10 cellular contexts compared by ENCODE assay signal in genomic region chr18:48529796-48530195, GRCh38. TPM values are rescaled to one million over a fixed set of nuclear protein-coding genes. Genes with fewer than 3 reads are reported as not detected.
DNase-seq lines count a peak whose midpoint lies in the region; ATAC-seq and TF ChIP-seq lines count a peak whose summit lies in the region.
"Had no signal": no experiment of that assay in that cellular context is flagged by ENCODE, and none has a peak within 500 bp of the region (broad histone marks: within the 10 kb centered on the region; RNA-seq: fewer than 3 reads in every experiment).

No MANE protein-coding gene starts in this region.

- DNase-seq in AG09319 (ENCODE audit: extremely low read depth, low read depth) = peak; percentile 49
- DNase-seq in KBM-7 = peak; percentile 28
- peak; percentile 46 to 82 for DNase-seq in cardiac fibroblast (ENCODE audit: low read depth in 2 of 2)
- DNase-seq in kidney epithelial cell (ENCODE audit: low read depth) = peak; percentile 91
- DNase-seq: cortex of kidney had no signal

- ATAC-seq in HG03097 (IDR thresholded peaks at IDR 0.05; ENCODE audit: low FRiP score, unreplicated experiment) (no peak), HG03025 (IDR thresholded peaks at IDR 0.05; ENCODE audit: low FRiP score, unreplicated experiment) (no peak), HG02852 (IDR thresholded peaks at IDR 0.05; ENCODE audit: unreplicated experiment) (no peak), GM18520 (IDR thresholded peaks at IDR 0.05; ENCODE audit: unreplicated experiment) (no peak)

- in situ Hi-C loops in KBM-7 (cut with MboI; ENCODE audit: low pct_unique_long_range_greater_than_20kb, low sequenced_read_pairs) = loop anchor here (25.0 kb wide), 1 partner anchor 108 kb away; no protein-coding TSS in a partner anchor

- no peak for TF ChIP-seq CTCF in AG09319 (IDR thresholded peaks at IDR 0.05; ENCODE audit: low read depth, low read length)
- no peak for TF ChIP-seq CTCF in cardiac fibroblast (IDR thresholded peaks at IDR 0.05; ENCODE audit: low read depth, low read length)
- no peak for TF ChIP-seq CTCF in kidney epithelial cell (IDR thresholded peaks at IDR 0.05; ENCODE audit: insufficient read depth, low read length, poor library complexity, severe bottlenecking)

- H3K27me3 ChIP-seq in kidney epithelial cell (ENCODE audit: control insufficient read depth, insufficient read depth, low read length) = no peaks in the 10 kb centered on the region
- H3K27me3 ChIP-seq: neural progenitor cell had no signal

- H3K36me3 ChIP-seq in kidney epithelial cell (ENCODE audit: control insufficient read depth, insufficient read depth, low read length) = no peaks in the 10 kb centered on the region
- H3K36me3 ChIP-seq: neural progenitor cell had no signal

- no peak overlapping the region for H3K4me3 ChIP-seq in cardiac fibroblast (replicated peaks in 1 of 2; ENCODE audit: low read depth in 2 of 2, low read length in 2 of 2)
- no peak overlapping the region for H3K4me3 ChIP-seq in kidney epithelial cell (ENCODE audit: low read depth, low read length)
- H3K4me3 ChIP-seq: neural progenitor cell had no signal

RNA-seq across cellular contexts. Expression of gene CTIF, which starts 9.0 kb away (rescaled TPM):
- total RNA-seq in kidney epithelial cell = 24.3 and 29.4 TPM in 2 replicates

Comparison
In these comparisons a context has a peak if more than half of its experiments do, and no peak if none do; other contexts are left out.
1. DNase-seq: peak in every context shown above with its lines; median percentile 91 in kidney epithelial cell; 64 in cardiac fibroblast; 49 in AG09319; 28 in KBM-7.